Comparison of ENCODE assay signal across 18 cellular contexts in the genomic region with DNA sequence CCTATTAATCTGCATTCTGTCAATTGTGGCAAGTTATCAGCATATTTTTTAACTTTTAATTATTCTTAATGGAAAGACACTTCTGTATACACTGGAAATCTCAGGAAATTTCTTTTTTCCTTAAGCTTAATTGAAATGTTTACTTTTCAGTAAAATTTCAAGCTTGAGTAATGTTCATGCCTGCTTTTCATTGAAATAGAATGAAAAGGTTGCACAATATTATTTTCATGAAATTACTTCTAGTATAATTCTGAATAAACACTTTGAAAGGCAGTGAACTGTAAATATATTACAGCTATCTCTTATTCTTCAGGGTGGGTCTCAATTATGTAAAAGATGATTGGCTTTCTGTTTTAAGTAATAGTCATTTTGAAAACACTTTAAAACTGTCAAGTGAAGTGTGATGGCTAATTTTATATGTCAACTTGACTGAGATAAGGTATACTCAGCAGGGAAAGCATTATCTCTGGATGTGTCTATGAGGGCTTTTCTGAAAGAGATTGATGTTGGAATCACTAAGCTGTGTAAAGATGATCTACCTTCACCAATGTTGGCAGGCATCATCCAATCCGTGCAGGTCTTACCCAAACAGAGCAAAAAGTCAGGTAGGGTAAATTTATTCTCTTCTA. TPM values are rescaled to one million over a fixed set of nuclear protein-coding genes. Genes with fewer than 3 reads are reported as not detected.
A peak's percentile ranks its signal among the peaks of the same experiment; 100 is the strongest.
DNase-seq lines count a peak whose midpoint lies in the region; ATAC-seq and TF ChIP-seq lines count a peak whose summit lies in the region.
"Had no signal": no experiment of that assay in that cellular context is flagged by ENCODE, and none has a peak within 500 bp of the region (broad histone marks: within the 10 kb centered on the region; RNA-seq: fewer than 3 reads in every experiment).

No MANE protein-coding gene starts in this region.

- peaks cover 45% of the 10 kb centered on the region for H3K36me3 Mint-ChIP-seq in activated CD8-positive, alpha-beta memory T cell treated with anti-CD3 and anti-CD28 coated beads, Interleukin-2, amount 10 ng/mL, durations not matched to agents 7 days and 5 days

- peaks cover 9% of the 10 kb centered on the region for H3K9me3 Mint-ChIP-seq in activated CD8-positive, alpha-beta memory T cell treated with anti-CD3 and anti-CD28 coated beads, Interleukin-2, amount 10 ng/mL, durations not matched to agents 7 days and 5 days (ENCODE audit: low read depth)

- H2AFZ ChIP-seq in SU-DHL-6 (ENCODE audit: low read depth, low read length, severe bottlenecking): no peak overlapping the region

- H3K4me2 ChIP-seq in SU-DHL-6 (ENCODE audit: low read depth, low read length, poor library complexity, severe bottlenecking): no peak overlapping the region
- H3K4me2 ChIP-seq: smooth muscle cell had no signal

- no peaks in the 10 kb centered on the region for H3K27me3 Mint-ChIP-seq in activated CD8-positive, alpha-beta memory T cell treated with anti-CD3 and anti-CD28 coated beads, Interleukin-2, amount 10 ng/mL, durations not matched to agents 7 days and 5 days

- CTCF ChIA-PET in activated CD8-positive, alpha-beta memory T cell treated with anti-CD3 and anti-CD28 coated beads, Interleukin-2, amount 10 ng/mL, durations not matched to agents 7 days and 5 days (lab: Charles Lee): interaction anchor here (0.7 to 2.4 kb wide), 5 partner anchors 9 to 65 kb away, joined by 3 to 12 read pairs (median 3); no protein-coding TSS in a partner anchor

- TF ChIP-seq CTCF in SU-DHL-6 (IDR thresholded peaks at IDR 0.05; ENCODE audit: insufficient read depth, low read length, poor library complexity, severe bottlenecking): no peak

- H3K4me3 Mint-ChIP-seq in activated CD8-positive, alpha-beta memory T cell treated with anti-CD3 and anti-CD28 coated beads, Interleukin-2, amount 10 ng/mL, durations not matched to agents 7 days and 5 days: no peak overlapping the region
- H3K4me3 Mint-ChIP-seq: brain, WTC11 had no signal

- H3K9me3 ChIP-seq in SU-DHL-6 (ENCODE audit: insufficient read depth, low read length): no peaks in the 10 kb centered on the region

- no peak overlapping the region for H3K4me3 ChIP-seq in SU-DHL-6 (ENCODE audit: insufficient read depth, low read length, poor library complexity, severe bottlenecking)
- H3K4me3 ChIP-seq: smooth muscle cell had no signal

- no peak overlapping the region for H3K9ac ChIP-seq in SU-DHL-6 (ENCODE audit: low read length)

- ATAC-seq in activated CD8-positive, alpha-beta memory T cell treated with anti-CD3 and anti-CD28 coated beads, Interleukin-2, amount 10 ng/mL, durations not matched to agents 7 days and 5 days: peak; percentile 6
- ATAC-seq in GM18520 (IDR thresholded peaks at IDR 0.05; ENCODE audit: unreplicated experiment) (no peak), GM18907 (IDR thresholded peaks at IDR 0.05; ENCODE audit: unreplicated experiment) (no peak)
- ATAC-seq: SK-N-SH treated with all-trans-retinoic acid at 6 μM for 48 hours, WTC11 had no signal

- no peaks in the 10 kb centered on the region for H4K20me1 ChIP-seq in SU-DHL-6 (ENCODE audit: low read depth, low read length)

- no peak for DNase-seq in activated CD8-positive, alpha-beta memory T cell treated with anti-CD3 and anti-CD28 coated beads, Interleukin-2, amount 10 ng/mL, durations not matched to agents 7 days and 5 days
- DNase-seq in activated CD8-positive, alpha-beta memory T cell treated with anti-CD3 and anti-CD28 coated beads for 24 hours: no peak
- DNase-seq in epithelial cell of prostate (ENCODE audit: low read depth, low spot score) (no peak), putamen (ENCODE audit: low spot score) (peak; percentile 28), DMS53 treated with DMSO at 0.1 percent for 48 hours (lab: John Stamatoyannopoulos, UW; ENCODE audit: unreplicated experiment) (no peak)
- DNase-seq: effector CD4-positive, alpha-beta T cell; foreskin melanocyte; mesendoderm; NCI-H1436 treated with DMSO at 0.1 percent for 48 hours; NCI-H510A treated with DMSO at 0.1 percent for 48 hours; occipital lobe had no signal

- H3K27me3 ChIP-seq in SU-DHL-6 (ENCODE audit: low read length): no peaks in the 10 kb centered on the region

- H3K27ac ChIP-seq in SU-DHL-6 (ENCODE audit: low read depth, low read length): peak overlapping the region; percentile 50; the same call in 1 of the 2 replicates
- peak overlapping the region; percentile 6 for H3K27ac ChIP-seq in epithelial cell of prostate

- no peaks in the 10 kb centered on the region for H3K79me2 ChIP-seq in SU-DHL-6 (ENCODE audit: insufficient read depth, low read length)

- peaks cover 51% of the 10 kb centered on the region for H3F3A ChIP-seq in SU-DHL-6 (ENCODE audit: insufficient read depth)

- H3K9me2 ChIP-seq in SU-DHL-6 (replicated peaks; ENCODE audit: insufficient read depth, low read length): no peaks in the 10 kb centered on the region

- peak overlapping the region; percentile 74 for H3K27ac Mint-ChIP-seq in activated CD8-positive, alpha-beta memory T cell treated with anti-CD3 and anti-CD28 coated beads, Interleukin-2, amount 10 ng/mL, durations not matched to agents 7 days and 5 days
- H3K27ac Mint-ChIP-seq: brain, WTC11 had no signal

- H3K36me3 ChIP-seq in SU-DHL-6 (ENCODE audit: low read length): peaks cover 7% of the 10 kb centered on the region

- peaks cover 79% of the 10 kb centered on the region for H3K4me1 Mint-ChIP-seq in activated CD8-positive, alpha-beta memory T cell treated with anti-CD3 and anti-CD28 coated beads, Interleukin-2, amount 10 ng/mL, durations not matched to agents 7 days and 5 days
- H3K4me1 Mint-ChIP-seq: brain, WTC11 had no signal

RNA-seq across cellular contexts. Expression of a gene that starts 29.9 kb away (rescaled TPM):
- total RNA-seq in activated CD8-positive, alpha-beta memory T cell treated with anti-CD3 and anti-CD28 coated beads, Interleukin-2, amount 10 ng/mL, durations not matched to agents 7 days and 5 days: 100 to 1,000 TPM; 355 to 385 TPM

RNA-seq across cellular contexts. Expression of a gene that starts 33.5 kb away (rescaled TPM):
- total RNA-seq in activated CD8-positive, alpha-beta memory T cell treated with anti-CD3 and anti-CD28 coated beads, Interleukin-2, amount 10 ng/mL, durations not matched to agents 7 days and 5 days: 1 to 10 TPM; 2.2 to 8.8 TPM
- total RNA-seq: occipital lobe, smooth muscle cell, WTC11 had no signal
